ENCODE assay signal across 21 cellular contexts in genomic region chr6:75176076-75176582, GRCh38. TPM values are rescaled to one million over a fixed set of nuclear protein-coding genes. Genes with fewer than 3 reads are reported as not detected.
DNase-seq lines count a peak whose midpoint lies in the region; ATAC-seq and TF ChIP-seq lines count a peak whose summit lies in the region.
"Had no signal": no experiment of that assay in that cellular context is flagged by ENCODE, and none has a peak within 500 bp of the region (broad histone marks: within the 10 kb centered on the region; RNA-seq: fewer than 3 reads in every experiment).

No MANE protein-coding gene starts in this region.

- peaks cover 14% of the 10 kb centered on the region for H3K9me1 ChIP-seq in IMR-90 (ENCODE audit: insufficient read depth, low read length)

- peaks cover 3% of the 10 kb centered on the region for H3K9me3 Mint-ChIP-seq in stimulated activated effector memory CD8-positive, alpha-beta T cell treated with anti-CD3 and anti-CD28 coated beads, Interleukin-12 subunit alpha, Interleukin-12 subunit beta, amount 100 ng/mL, for 72 hours
- H3K9me3 Mint-ChIP-seq: CD4-positive, CD25-positive, alpha-beta regulatory T cell; CD8-positive, alpha-beta memory T cell; H9 had no signal

- H3K18ac ChIP-seq in IMR-90 (ENCODE audit: low read depth, low read length) (no peak overlapping the region), mesenchymal stem cell (ENCODE audit: low read depth in 1 of 2, low read length in 2 of 2) (no peak overlapping the region)

- POLR2A ChIA-PET in IMR-90 (lab: Charles Lee; ENCODE audit: unreplicated experiment): no interaction called here
- POLR2A ChIA-PET in RWPE1 (lab: Yijun Ruan, JAX; ENCODE audit: low non-redundant PET): no interaction called here

- BruUV-seq in IMR-90 (replicated peaks; lab: Mats Ljungman, UMichigan): no TSS peak

- peak overlapping the region; percentile 43; the same call in 1 of the 2 replicates for H3K23ac ChIP-seq in IMR-90 (ENCODE audit: low read depth, low read length)
- no peak overlapping the region for H3K23ac ChIP-seq in mesenchymal stem cell (ENCODE audit: low read length in 2 of 2)

- H3K4me1 Mint-ChIP-seq in stimulated activated effector memory CD8-positive, alpha-beta T cell treated with anti-CD3 and anti-CD28 coated beads, Interleukin-12 subunit alpha, Interleukin-12 subunit beta, amount 100 ng/mL, for 72 hours: no peaks in the 10 kb centered on the region
- H3K4me1 Mint-ChIP-seq: CD4-positive, CD25-positive, alpha-beta regulatory T cell; CD8-positive, alpha-beta memory T cell; IgD-negative memory B cell had no signal

- H4K91ac ChIP-seq in IMR-90 (ENCODE audit: insufficient read depth, low read depth, low read length) (no peak overlapping the region), mesenchymal stem cell (ENCODE audit: low read length) (no peak overlapping the region)

- H2AFZ ChIP-seq in IMR-90 (replicated peaks; ENCODE audit: low read length, poor library complexity) (no peak overlapping the region), mesenchymal stem cell (ENCODE audit: low read depth, low read length) (no peak overlapping the region)

- H3K4me3 ChIP-seq in IMR-90 (ENCODE audit: insufficient read depth, low read depth, low read length) (no peak overlapping the region), mesenchymal stem cell (ENCODE audit: insufficient read depth in 1 of 2, low read depth in 1 of 2, low read length in 2 of 2) (no peak overlapping the region)

- peaks cover 30 to 71% of the 10 kb centered on the region in 2 experiments for H3K79me1 ChIP-seq in IMR-90 (ENCODE audit: low read depth in 1 of 2, low read length in 2 of 2)
- H3K79me1 ChIP-seq in mesenchymal stem cell (replicated peaks; ENCODE audit: low read length, poor library complexity, severe bottlenecking): peaks cover 13% of the 10 kb centered on the region

- DNase-seq in IMR-90 (no peak), mesenchymal stem cell (no peak), RWPE1 (ENCODE audit: low spot score) (no peak)
- DNase-seq in stimulated activated effector memory CD8-positive, alpha-beta T cell treated with anti-CD3 and anti-CD28 coated beads, Interleukin-12 subunit alpha, Interleukin-12 subunit beta, amount 100 ng/mL, for 72 hours (ENCODE audit: low spot score in 2 of 2): no peak
- DNase-seq: ACHN; BE2C; C1 segment of cervical spinal cord; CD4-positive, CD25-positive, alpha-beta regulatory T cell; CD8-positive, alpha-beta memory T cell; COR-L47; DMS 273 treated with DMSO at 0.1 percent for 48 hours; DMS53; DND-41; EL; H9; KG1 had no signal

- no peak overlapping the region for H2AK9ac ChIP-seq in IMR-90 (replicated peaks; ENCODE audit: low read depth, low read length, poor library complexity)

- H3K4ac ChIP-seq in IMR-90 (ENCODE audit: low read depth, low read length) (no peak overlapping the region), mesenchymal stem cell (ENCODE audit: low read depth in 1 of 2, low read length in 2 of 2) (no peak overlapping the region)

- no peaks in the 10 kb centered on the region for H3K9me3 ChIP-seq in IMR-90 (ENCODE audit: control insufficient read depth, insufficient read depth, low read length)
- H3K9me3 ChIP-seq in mesenchymal stem cell (ENCODE audit: control insufficient read depth, low read length): no peaks in the 10 kb centered on the region
- H3K9me3 ChIP-seq: BE2C had no signal

- H4K5ac ChIP-seq in IMR-90 (ENCODE audit: low read depth, low read length): no peak overlapping the region

- peaks cover 33% of the 10 kb centered on the region for H4K20me1 ChIP-seq in IMR-90 (ENCODE audit: insufficient read depth, low read length)

- peaks cover 5% of the 10 kb centered on the region for H3K4me1 ChIP-seq in IMR-90 (ENCODE audit: control insufficient read depth, insufficient read depth, low read length)
- peaks cover 4% of the 10 kb centered on the region for H3K4me1 ChIP-seq in mesenchymal stem cell (ENCODE audit: control insufficient read depth, insufficient read depth, low read depth, low read length)
- H3K4me1 ChIP-seq: BE2C had no signal

- no peaks in the 10 kb centered on the region for H3K36me3 Mint-ChIP-seq in stimulated activated effector memory CD8-positive, alpha-beta T cell treated with anti-CD3 and anti-CD28 coated beads, Interleukin-12 subunit alpha, Interleukin-12 subunit beta, amount 100 ng/mL, for 72 hours
- H3K36me3 Mint-ChIP-seq: CD4-positive, CD25-positive, alpha-beta regulatory T cell; CD8-positive, alpha-beta memory T cell; IgD-negative memory B cell had no signal

- no peak overlapping the region for H2BK20ac ChIP-seq in IMR-90 (ENCODE audit: low read depth, low read length)

- H2AK5ac ChIP-seq in IMR-90 (ENCODE audit: low read depth, low read length) (peak overlapping the region; percentile 24; the same call in 1 of the 2 replicates), mesenchymal stem cell (ENCODE audit: low read length, severe bottlenecking) (no peak overlapping the region)

- ATAC-seq in IMR-90 (ENCODE audit: low read depth): no peak
- ATAC-seq in stimulated activated effector memory CD8-positive, alpha-beta T cell treated with anti-CD3 and anti-CD28 coated beads, Interleukin-12 subunit alpha, Interleukin-12 subunit beta, amount 100 ng/mL, for 72 hours: peak; percentile 21
- ATAC-seq in HG02973 (IDR thresholded peaks at IDR 0.05; ENCODE audit: unreplicated experiment): no peak
- no peak for ATAC-seq in HG03039 (IDR thresholded peaks at IDR 0.05; ENCODE audit: unreplicated experiment)

- H3K27ac Mint-ChIP-seq in stimulated activated effector memory CD8-positive, alpha-beta T cell treated with anti-CD3 and anti-CD28 coated beads, Interleukin-12 subunit alpha, Interleukin-12 subunit beta, amount 100 ng/mL, for 72 hours: no peak overlapping the region
- H3K27ac Mint-ChIP-seq: CD8-positive, alpha-beta memory T cell; H9; IgD-negative memory B cell had no signal

- no peak overlapping the region for H3K4me3 Mint-ChIP-seq in stimulated activated effector memory CD8-positive, alpha-beta T cell treated with anti-CD3 and anti-CD28 coated beads, Interleukin-12 subunit alpha, Interleukin-12 subunit beta, amount 100 ng/mL, for 72 hours
- H3K4me3 Mint-ChIP-seq: CD4-positive, CD25-positive, alpha-beta regulatory T cell; CD8-positive, alpha-beta memory T cell; H9; IgD-negative memory B cell had no signal

- H3K14ac ChIP-seq in IMR-90 (replicated peaks; ENCODE audit: low read depth, low read length) (no peak overlapping the region), mesenchymal stem cell (ENCODE audit: low read length in 2 of 2) (no peak overlapping the region)

- H4K8ac ChIP-seq in IMR-90 (ENCODE audit: low read depth in 2 of 2, low read length in 2 of 2) (peak overlapping the region in 1 of 2 experiments; percentile 54; a peak in 2 of 4 replicates), mesenchymal stem cell (ENCODE audit: low read length) (peak overlapping the region; percentile 27)

- CTCF ChIA-PET in IMR-90 (lab: Yijun Ruan, JAX) (no interaction called here), RWPE1 (lab: Yijun Ruan, JAX) (interaction anchor here (0.7 kb wide), 1 partner anchor 27 kb away, joined by 3 read pairs; no protein-coding TSS in a partner anchor)

- H2BK5ac ChIP-seq in IMR-90 (ENCODE audit: low read depth, low read length, poor library complexity, severe bottlenecking) (peak overlapping the region; percentile 44), mesenchymal stem cell (ENCODE audit: low read depth, low read length, poor library complexity, severe bottlenecking) (no peak overlapping the region)

- no peak overlapping the region for H3K9ac ChIP-seq in IMR-90 (ENCODE audit: low read depth, low read length)
- no peak overlapping the region for H3K9ac ChIP-seq in mesenchymal stem cell (ENCODE audit: low read length)

- peak overlapping the region; percentile 12; the same call in 1 of the 2 replicates for H3K27ac ChIP-seq in IMR-90 (ENCODE audit: insufficient read depth, low read length)
- H3K27ac ChIP-seq in mesenchymal stem cell (ENCODE audit: low read length, poor library complexity, severe bottlenecking): no peak overlapping the region
- no peak overlapping the region for H3K27ac ChIP-seq in RWPE1
- H3K27ac ChIP-seq: HL-60 had no signal

- H2BK120ac ChIP-seq in IMR-90 (ENCODE audit: low read depth, low read length): no peak overlapping the region
- H2BK120ac ChIP-seq in mesenchymal stem cell (ENCODE audit: low read depth, low read length): no peak overlapping the region

- no peak overlapping the region for H3K56ac ChIP-seq in IMR-90 (ENCODE audit: extremely low read depth, insufficient read depth, low read length)

- H3K4me2 ChIP-seq in IMR-90 (ENCODE audit: low read depth, low read length) (no peak overlapping the region), mesenchymal stem cell (ENCODE audit: low read length, poor library complexity, severe bottlenecking) (no peak overlapping the region)

- H2BK12ac ChIP-seq in mesenchymal stem cell (ENCODE audit: low read length in 2 of 2): no peak overlapping the region

- in situ Hi-C loops in IMR-90 (cut with MboI; ENCODE audit: low sequenced_read_pairs): no loop called here

- H2BK15ac ChIP-seq in IMR-90 (ENCODE audit: low read depth, low read length) (no peak overlapping the region), mesenchymal stem cell (ENCODE audit: low read depth, poor library complexity, severe bottlenecking) (no peak overlapping the region)

- 100% methylated on average over 1 of the region's 3 CpGs; no CpG with 5 or more reads in 1 of the 2 experiments for WGBS in IMR-90 (ENCODE audit: extremely low coverage in 2 of 2, insufficient read length in 1 of 2), 2 experiments
- 93% methylated on average over 3 of the region's 3 CpGs for WGBS in mesenchymal stem cell

- dilution Hi-C loops in IMR-90 (cut with HindIII; ENCODE audit: low sequenced_read_pairs, unreplicated experiment): no loop called here

- H3K36me3 ChIP-seq in IMR-90 (ENCODE audit: control insufficient read depth, insufficient read depth, low read length) (peaks cover 40% of the 10 kb centered on the region), mesenchymal stem cell (ENCODE audit: control insufficient read depth in 1 of 2, insufficient read depth in 2 of 2, low read depth in 1 of 2, low read length in 2 of 2) (peaks cover 16 to 46% of the 10 kb centered on the region in 2 experiments)
- H3K36me3 ChIP-seq: BE2C had no signal

- H3K27me3 ChIP-seq in IMR-90 (ENCODE audit: control insufficient read depth, insufficient read depth, low read length): no peaks in the 10 kb centered on the region
- H3K27me3 ChIP-seq in mesenchymal stem cell (ENCODE audit: control insufficient read depth in 1 of 2, insufficient read depth in 1 of 2, low read length in 2 of 2): no peaks in the 10 kb centered on the region
- H3K27me3 ChIP-seq: BE2C had no signal

- no peak for TF ChIP-seq RAD21 in IMR-90 (IDR thresholded peaks at IDR 0.05; ENCODE audit: low read length)

- intact Hi-C loops in IMR-90 (cut with micrococcal nuclease): loop anchor here (5.0 kb wide), 1 partner anchor 34 kb away; no protein-coding TSS in a partner anchor

- no peak for TF ChIP-seq POLR2A in IMR-90 (IDR thresholded peaks at IDR 0.05; ENCODE audit: low read depth, low read length)

- no peak for TF ChIP-seq CTCF in IMR-90 (conservative IDR thresholded peaks at IDR 0.05; ENCODE audit: low read depth, low read length)
- no peak for TF ChIP-seq CTCF in RWPE1 (conservative IDR thresholded peaks at IDR 0.05; ENCODE audit: low read depth)

RNA-seq across cellular contexts. Expression of gene COL12A1, which starts 29.7 kb away (rescaled TPM):
- 452 and 502 TPM in 2 replicates for total RNA-seq in IMR-90 (2012; rRNA removed)
- 307 and 350 TPM in 2 replicates for polyA plus RNA-seq in IMR-90 (2012; rRNA removed)
- 147 and 190 TPM in 2 replicates for polyA plus RNA-seq in IMR-90 (2012; cell fraction: cytosol; rRNA removed)
- polyA plus RNA-seq in IMR-90 (2012; cell fraction: nucleus; rRNA removed; ENCODE audit: low replicate concordance): 157 and 467 TPM in 2 replicates
- polyA plus RNA-seq in mesenchymal stem cell (2013, experiment 1 of 2): 353 TPM
- 326 TPM for polyA plus RNA-seq in mesenchymal stem cell (2013, experiment 2 of 2)
- total RNA-seq: CD8-positive, alpha-beta memory T cell; G401 had no signal
- polyA plus RNA-seq: CD4-positive, CD25-positive, alpha-beta regulatory T cell; CD8-positive, alpha-beta memory T cell; IgD-negative memory B cell had no signal
